ENCODE assay signal across 8 cellular contexts in the genomic region with DNA sequence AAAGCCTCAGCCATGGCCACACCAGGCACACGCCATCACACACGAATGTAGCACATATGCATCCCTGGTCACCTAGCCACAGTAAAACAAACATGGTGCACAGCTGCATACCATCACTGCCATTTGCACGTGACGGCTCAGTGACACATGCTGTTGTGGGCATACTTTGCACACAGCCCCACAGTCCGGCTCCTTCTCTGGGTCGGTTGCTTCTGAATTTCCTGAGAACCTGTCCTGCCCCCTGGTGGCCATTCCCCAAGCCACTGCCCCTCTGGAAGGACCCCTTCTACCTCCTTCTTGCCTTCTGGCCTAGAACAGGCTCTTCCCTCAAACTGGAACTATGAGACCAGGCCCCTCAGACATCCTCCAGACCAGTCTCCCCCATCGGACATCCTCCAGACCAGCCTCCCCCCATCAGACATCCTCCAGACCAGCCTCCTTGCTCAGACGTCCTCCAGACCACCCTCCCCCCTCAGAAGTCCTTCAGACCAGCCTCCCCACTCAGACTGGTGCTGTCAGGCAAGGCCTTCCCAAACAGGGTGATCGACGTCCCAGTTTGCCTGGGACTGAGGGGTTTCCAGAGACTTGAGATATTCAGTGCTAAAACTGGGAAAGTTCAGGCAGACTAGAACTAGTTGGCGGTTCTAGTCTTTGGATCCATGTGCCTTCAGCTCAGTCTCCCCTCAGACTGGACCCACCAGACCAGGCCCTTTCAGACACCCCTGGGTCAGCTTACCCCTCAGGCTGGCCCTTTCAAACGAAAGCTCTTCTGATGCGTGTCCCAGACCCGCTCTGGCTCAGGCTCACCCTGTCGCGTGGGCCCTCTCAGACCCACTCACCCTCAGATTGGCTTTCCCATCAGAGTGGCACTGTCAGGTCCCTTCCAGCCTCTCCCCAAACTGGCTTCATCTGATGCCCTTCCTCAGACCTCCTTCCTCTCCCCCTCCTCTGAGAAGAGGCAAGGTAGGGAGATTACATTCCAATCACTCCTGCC. TPM values are rescaled to one million over a fixed set of nuclear protein-coding genes. Genes with fewer than 3 reads are reported as not detected.
DNase-seq lines count a peak whose midpoint lies in the region; ATAC-seq, FAIRE-seq and TF ChIP-seq lines count a peak whose summit lies in the region.

No MANE protein-coding gene starts in this region.

- H3K9me3 ChIP-seq in K562 (replicated peaks; ENCODE audit: control insufficient read depth, insufficient read depth, low read depth, low read length) (no peaks in the 10 kb centered on the region), iPS DF 6.9 (ENCODE audit: control insufficient read depth, insufficient read depth, low read length) (no peaks in the 10 kb centered on the region), spleen (no peaks in the 10 kb centered on the region)

- in situ Hi-C loops in Caki2 (cut with HindIII; ENCODE audit: low pct_unique_long_range_greater_than_20kb, low sequenced_read_pairs) (no loop called here), K562 (cut with MboI) (no loop called here)

- BruUV-seq in K562 (replicated peaks; lab: Mats Ljungman, UMichigan) = no TSS peak

- H3K9ac ChIP-seq in KMS-11 (no peak overlapping the region), K562 (ENCODE audit: insufficient read depth in 1 of 2, low read depth in 2 of 2, low read length in 2 of 2) (no peak overlapping the region)

- TF ChIP-seq CTCF in KMS-11 (conservative IDR thresholded peaks at IDR 0.05; ENCODE audit: low read depth, low read length) = peak; percentile 80
- TF ChIP-seq CTCF in K562 (IDR thresholded peaks at IDR 0.05 in 2 of 3, conservative IDR thresholded peaks at IDR 0.05 in 1 of 3; ENCODE audit: insufficient read depth in 2 of 3, low read depth in 1 of 3, low read length in 3 of 3) = peak; percentile 71 to 74 (median 74)
- peak; percentile 17 to 75 (median 57) for TF ChIP-seq CTCF in spleen (IDR thresholded peaks at IDR 0.05 in 8 of 11, conservative IDR thresholded peaks at IDR 0.05 in 3 of 11)

- H3K4me1 ChIP-seq in KMS-11 (ENCODE audit: low read depth, poor library complexity, severe bottlenecking) (no peaks in the 10 kb centered on the region), K562 (replicated peaks in 1 of 2; ENCODE audit: control insufficient read depth in 2 of 2, insufficient read depth in 2 of 2, low read length in 2 of 2) (no peaks in the 10 kb centered on the region), iPS DF 6.9 (ENCODE audit: control insufficient read depth, insufficient read depth, low read length) (no peaks in the 10 kb centered on the region), spleen (peaks cover 0 to 22% (median 0%) of the 10 kb centered on the region in 6 donors)

- H2AFZ ChIP-seq in KMS-11 (ENCODE audit: low read depth) = no peak overlapping the region
- H2AFZ ChIP-seq in K562 (ENCODE audit: low read depth, low read length) = no peak overlapping the region

- no peaks in the 10 kb centered on the region for H3K9me1 ChIP-seq in K562 (ENCODE audit: control insufficient read depth, insufficient read depth, low read length)

- H4K20me1 ChIP-seq in KMS-11 (ENCODE audit: insufficient read depth) (no peaks in the 10 kb centered on the region), K562 (replicated peaks; ENCODE audit: control insufficient read depth, insufficient read depth, low read length) (peaks cover 9% of the 10 kb centered on the region; the same call in 1 of the 2 replicates)

- H3K36me3 ChIP-seq in KMS-11 (ENCODE audit: insufficient read depth) (no peaks in the 10 kb centered on the region), K562 (ENCODE audit: control insufficient read depth, insufficient read depth, low read length) (no peaks in the 10 kb centered on the region), iPS DF 6.9 (ENCODE audit: control insufficient read depth, insufficient read depth, low read length) (no peaks in the 10 kb centered on the region), spleen (peaks cover 0 to 7% (median 0%) of the 10 kb centered on the region in 6 donors)

- H3K79me2 ChIP-seq in KMS-11 (ENCODE audit: insufficient read depth, low read depth) = no peaks in the 10 kb centered on the region
- no peaks in the 10 kb centered on the region for H3K79me2 ChIP-seq in K562 (ENCODE audit: control insufficient read depth, insufficient read depth, low read length)

- CTCF ChIA-PET in K562 (lab: Yijun Ruan, JAX; ENCODE audit: low intra/inter-chr PET ratio) = interaction anchor here (0.7 to 2.3 kb wide), 4 partner anchors 44 to 142 kb away, joined by 3 to 11 read pairs (median 6); no protein-coding TSS in a partner anchor

- H3K27me3 ChIP-seq in KMS-11 (ENCODE audit: insufficient read depth, low read depth) = peaks cover 22% of the 10 kb centered on the region; the same call in 1 of the 2 replicates
- H3K27me3 ChIP-seq in K562 (ENCODE audit: control insufficient read depth in 2 of 2, insufficient read depth in 2 of 2, low read length in 2 of 2) = peaks cover 0 to 12% of the 10 kb centered on the region in 2 experiments; a peak in 2 of 5 replicates
- no peaks in the 10 kb centered on the region for H3K27me3 ChIP-seq in iPS DF 6.9 (ENCODE audit: control insufficient read depth, insufficient read depth, low read length)
- H3K27me3 ChIP-seq in spleen (replicated peaks in 1 of 7) = peaks cover 0 to 29% (median 6%) of the 10 kb centered on the region in 7 donors

- TF ChIP-seq POLR2A in K562 (conservative IDR thresholded peaks at IDR 0.05) (no peak), spleen (IDR thresholded peaks at IDR 0.05) (no peak)

- intact Hi-C loops in K562 (cut with micrococcal nuclease) (loop anchor here (1.0 kb wide), 1 partner anchor 110 kb away; no protein-coding TSS in a partner anchor), spleen (cut with DNase I; ENCODE audit: low total_unique reads) (loop anchor here (5.0 kb wide), 1 partner anchor 45 kb away; no protein-coding TSS in a partner anchor)

- peak; percentile 16 for DNase-seq in Caki2 (ENCODE audit: low read depth)
- peak; percentile 50 to 68 (median 57) for DNase-seq in K562 (ENCODE audit: extremely low read depth in 1 of 4, low spot score in 3 of 4)
- DNase-seq in iPS DF 6.9 (ENCODE audit: low read depth, low spot score) = peak; percentile 64
- DNase-seq in spleen = peak; percentile 79
- DNase-seq in NCI-H187 treated with DMSO at 0.1 percent for 48 hours (lab: John Stamatoyannopoulos, UW) = no peak

- ATAC-seq in SK-N-SH treated with all-trans-retinoic acid at 6 μM for 48 hours = peak; percentile 85
- ATAC-seq in K562 = peak; percentile 93
- no peak for ATAC-seq in HG02763 (IDR thresholded peaks at IDR 0.05; ENCODE audit: unreplicated experiment)

- no peak for TF ChIP-seq EP300 in K562 (IDR thresholded peaks at IDR 0.05; ENCODE audit: low read length)

- no peak for FAIRE-seq in K562 (lab: Jason Lieb, UNC)

- H3K27ac ChIP-seq in KMS-11 (no peak overlapping the region), K562 (ENCODE audit: extremely low read depth, low read depth, low read length) (no peak overlapping the region), iPS DF 6.9 (ENCODE audit: low read length) (no peak overlapping the region), spleen (peak overlapping the region in 1 of 8 donors; percentile 1)

- WGBS in K562 (ENCODE audit: insufficient coverage, low coverage, missing lambda C conversion rate) = 14% methylated on average over 13 of the region's 16 CpGs
- WGBS in iPS DF 6.9 (ENCODE audit: insufficient coverage, insufficient read length) = no CpG with 5 or more reads among the region's 16 CpGs
- whole genome bisulfite sequencing in spleen, 5 donors = 61 to 66% (median 63%) methylated on average over 16 of the region's 16 CpGs

- H3K4me3 ChIP-seq in KMS-11 (IDR thresholded peaks at IDR 0.05; ENCODE audit: insufficient read depth, low read depth, low read length) = no peak overlapping the region
- H3K4me3 ChIP-seq in K562 = no peak overlapping the region
- no peak overlapping the region for H3K4me3 ChIP-seq in iPS DF 6.9 (ENCODE audit: low read length)
- H3K4me3 ChIP-seq in spleen = no peak overlapping the region

- TF ChIP-seq RAD21 in K562 (CRISPR knock-in tag; conservative IDR thresholded peaks at IDR 0.05 in 1 of 2, IDR thresholded peaks at IDR 0.05 in 1 of 2) = peak; percentile 51 to 68

- POLR2A ChIA-PET in K562 (lab: Yijun Ruan, JAX) = interaction anchor here (0.6 kb wide), 1 partner anchor 27 kb away, joined by 3 read pairs; no protein-coding TSS in a partner anchor

- H3K4me2 ChIP-seq in KMS-11 (no peak overlapping the region), K562 (ENCODE audit: insufficient read depth, low read length) (no peak overlapping the region)

RNA-seq across cellular contexts. Expression of a gene that starts 24.3 kb away (rescaled TPM):
- total RNA-seq in Caki2 (2014; rRNA removed; shearing (Covaris generic); ENCODE audit: low replicate concordance) = 4.0 TPM in 1 of 2 replicates, not detected in the other
- not detected in 2 replicates for total RNA-seq in K562 (2011; cell fraction: chromatin; rRNA removed; ENCODE audit: low replicate concordance)
- total RNA-seq in K562 (2011; cell fraction: nucleolus; rRNA removed) = not detected in 2 replicates
- total RNA-seq in K562 (2011; cell fraction: nucleoplasm; rRNA removed) = not detected in 2 replicates
- total RNA-seq in K562 (2014; rRNA removed) (0.12 TPM in 1 of 2 replicates, not detected in the other), K562 (2014; rRNA removed; fragmentation: Illumina TruSeq; extraction: Trizol) (not detected in 2 replicates), K562 (2015; rRNA removed; fragmentation: Illumina TruSeq; extraction: Trizol) (not detected in 2 replicates), K562 (2021) (0.24 TPM in 1 of 2 replicates, not detected in the other), spleen (under 1 TPM in 3 of 7 donors, not detected in 4; 0.35 to 0.91 (median 0.46) TPM)
- polyA plus RNA-seq in K562 (2011; rRNA removed) (not detected in 2 replicates), K562 (2014; fragmentation: Illumina TruSeq; extraction: Trizol) (not detected in 2 replicates), K562 (2014; fragmentation: Nextera tagmentation; extraction: Ambion mirVana) (not detected), K562 (2014; rRNA removed) (not detected in 2 replicates), spleen (under 1 TPM; 0.74 to 0.94 (median 0.89) TPM)
- 0.06 TPM in 1 of 2 replicates, not detected in the other for polyA plus RNA-seq in K562 (2011; cell fraction: cytosol; rRNA removed)
- not detected in 2 replicates for polyA plus RNA-seq in K562 (2011; cell fraction: nucleus; rRNA removed)
- not detected in 2 replicates for polyA plus RNA-seq in K562 (2012)
- polyA minus RNA-seq in K562 (2011; rRNA and poly(A)+ RNA removed) = not detected in 2 replicates
- not detected in 2 replicates for polyA minus RNA-seq in K562 (2011; cell fraction: cytosol; rRNA and poly(A)+ RNA removed)
- polyA minus RNA-seq in K562 (2011; cell fraction: nucleus; rRNA and poly(A)+ RNA removed) = not detected in 2 replicates

RNA-seq across cellular contexts. Expression of a gene that starts 42.4 kb away (rescaled TPM):
- total RNA-seq in Caki2 (2014; rRNA removed; shearing (Covaris generic); ENCODE audit: low replicate concordance) = not detected in 2 replicates
- total RNA-seq in K562 (2011; cell fraction: chromatin; rRNA removed; ENCODE audit: low replicate concordance) = not detected in 2 replicates
- not detected in 2 replicates for total RNA-seq in K562 (2011; cell fraction: nucleolus; rRNA removed)
- not detected in 2 replicates for total RNA-seq in K562 (2011; cell fraction: nucleoplasm; rRNA removed)
- total RNA-seq in K562 (2014; rRNA removed) (not detected in 2 replicates), K562 (2014; rRNA removed; fragmentation: Illumina TruSeq; extraction: Trizol) (not detected in 2 replicates), K562 (2015; rRNA removed; fragmentation: Illumina TruSeq; extraction: Trizol) (not detected in 2 replicates), K562 (2021) (not detected in 2 replicates), spleen (10 to 100 TPM in 5 of 7 donors, 1 to 10 TPM in 2; 6.6 to 46.8 (median 26.3) TPM)
- polyA plus RNA-seq in K562 (2011; rRNA removed) (not detected in 2 replicates), K562 (2014; fragmentation: Illumina TruSeq; extraction: Trizol) (not detected in 2 replicates), K562 (2014; fragmentation: Nextera tagmentation; extraction: Ambion mirVana) (not detected), K562 (2014; rRNA removed) (not detected in 2 replicates), spleen (1 to 10 TPM; 2.8 to 7.7 (median 3.1) TPM)
- polyA plus RNA-seq in K562 (2011; cell fraction: cytosol; rRNA removed) = not detected in 2 replicates
- not detected in 2 replicates for polyA plus RNA-seq in K562 (2011; cell fraction: nucleus; rRNA removed)
- not detected in 2 replicates for polyA plus RNA-seq in K562 (2012)
- not detected in 2 replicates for polyA minus RNA-seq in K562 (2011; rRNA and poly(A)+ RNA removed)
- polyA minus RNA-seq in K562 (2011; cell fraction: cytosol; rRNA and poly(A)+ RNA removed) = not detected in 2 replicates
- not detected in 2 replicates for polyA minus RNA-seq in K562 (2011; cell fraction: nucleus; rRNA and poly(A)+ RNA removed)
